Comparison of ENCODE assay signal across 20 cellular contexts in the genomic region with DNA sequence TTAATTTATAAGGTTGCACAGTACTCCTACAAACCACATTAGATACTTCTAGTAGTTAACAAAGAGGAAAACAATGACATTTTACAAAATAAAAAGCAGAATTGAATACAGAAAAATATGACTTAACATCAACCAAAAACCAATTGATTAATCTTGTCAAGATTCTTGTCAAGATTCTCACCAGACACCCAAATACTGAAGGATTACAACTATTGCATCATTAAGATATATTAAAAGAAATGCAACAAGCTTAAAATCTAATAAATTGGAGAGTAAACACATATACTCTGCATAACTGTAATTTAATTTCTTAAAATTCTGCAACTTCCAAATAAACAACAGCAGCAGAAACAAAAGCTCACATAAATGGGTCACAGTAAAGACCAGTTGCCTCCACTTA. TPM values are rescaled to one million over a fixed set of nuclear protein-coding genes. Genes with fewer than 3 reads are reported as not detected.
"Had no signal": no experiment of that assay in that cellular context is flagged by ENCODE, and none has a peak within 500 bp of the region (broad histone marks: within the 10 kb centered on the region; RNA-seq: fewer than 3 reads in every experiment).

No MANE protein-coding gene starts in this region.

- H3K4me3 Mint-ChIP-seq: activated naive CD8-positive, alpha-beta T cell treated with anti-CD3 and anti-CD28 coated beads for 36 hours; effector memory CD8-positive, alpha-beta T cell; stimulated activated effector memory CD8-positive, alpha-beta T cell treated with anti-CD3 and anti-CD28 coated beads, Interleukin-12 subunit alpha, Interleukin-12 subunit beta, amount 100 ng/mL, for 72 hours had no signal

- H3K9me3 Mint-ChIP-seq: activated naive CD8-positive, alpha-beta T cell treated with anti-CD3 and anti-CD28 coated beads for 36 hours; effector memory CD8-positive, alpha-beta T cell; stimulated activated effector memory CD8-positive, alpha-beta T cell treated with anti-CD3 and anti-CD28 coated beads, Interleukin-12 subunit alpha, Interleukin-12 subunit beta, amount 100 ng/mL, for 72 hours had no signal

- H3K27me3 ChIP-seq: colonic mucosa, dorsolateral prefrontal cortex, right atrium auricular region, suprapubic skin, tibial nerve had no signal

- H3K27ac Mint-ChIP-seq: activated naive CD8-positive, alpha-beta T cell treated with anti-CD3 and anti-CD28 coated beads for 36 hours; effector memory CD8-positive, alpha-beta T cell; stimulated activated effector memory CD8-positive, alpha-beta T cell treated with anti-CD3 and anti-CD28 coated beads, Interleukin-12 subunit alpha, Interleukin-12 subunit beta, amount 100 ng/mL, for 72 hours had no signal

- H3K9me3 ChIP-seq: colonic mucosa, prostate gland, right atrium auricular region, stomach, suprapubic skin, tibial nerve had no signal

- H3K36me3 ChIP-seq: colonic mucosa, prostate gland, right atrium auricular region, stomach, suprapubic skin, tibial nerve had no signal

- H3K4me1 ChIP-seq: colonic mucosa, prostate gland had no signal

- ATAC-seq: effector memory CD8-positive, alpha-beta T cell; left ventricle myocardium superior; stimulated activated effector memory CD8-positive, alpha-beta T cell treated with anti-CD3 and anti-CD28 coated beads, Interleukin-12 subunit alpha, Interleukin-12 subunit beta, amount 100 ng/mL, for 72 hours had no signal

- H3K36me3 Mint-ChIP-seq: activated naive CD8-positive, alpha-beta T cell treated with anti-CD3 and anti-CD28 coated beads for 36 hours; stimulated activated effector memory CD8-positive, alpha-beta T cell treated with anti-CD3 and anti-CD28 coated beads, Interleukin-12 subunit alpha, Interleukin-12 subunit beta, amount 100 ng/mL, for 72 hours had no signal

- H3K4me3 ChIP-seq: colonic mucosa, prostate gland, right atrium auricular region, stomach, suprapubic skin, tibial nerve had no signal

- H3K27ac ChIP-seq: colonic mucosa, prostate gland, right atrium auricular region, suprapubic skin, tibial nerve had no signal

- DNase-seq: activated CD4-positive, alpha-beta T cell treated with anti-CD3 and anti-CD28 coated beads, Interleukin-2, amount 50 U/mL, for 48 hours; activated naive CD4-positive, alpha-beta T cell treated with Interleukin-2 at 50 U/mL for 16 hours; activated naive CD8-positive, alpha-beta T cell treated with anti-CD3 and anti-CD28 coated beads for 36 hours; activated T-cell treated with anti-CD3 and anti-CD28 coated beads, Interleukin-2, amount 50 U/mL, for 48 hours; colonic mucosa; dorsolateral prefrontal cortex; effector memory CD8-positive, alpha-beta T cell; foreskin fibroblast; left ventricle myocardium superior; mammary epithelial cell; midbrain; stimulated activated CD4-positive, alpha-beta T cell treated with anti-CD3 and anti-CD28 coated beads, Interleukin-2, amount 100 ng/mL, for 24 hours; stomach; T-helper 9 cell had no signal

- H3K4me1 Mint-ChIP-seq: stimulated activated effector memory CD8-positive, alpha-beta T cell treated with anti-CD3 and anti-CD28 coated beads, Interleukin-12 subunit alpha, Interleukin-12 subunit beta, amount 100 ng/mL, for 72 hours had no signal

RNA-seq across cellular contexts. Expression of gene WLS, which starts 4.7 kb away (rescaled TPM):
- total RNA-seq: activated naive CD8-positive, alpha-beta T cell treated with anti-CD3 and anti-CD28 coated beads for 36 hours; T-helper 1 cell treated with Interleukin-12 subunit alpha and Interleukin-12 subunit beta and Interleukin-4 antibody, amounts not matched to agents 30 ng/mL and 1 ng/mL, for 36 hours had no signal
